ENCODE assay signal across 17 cellular contexts in genomic region chr20:32664352-32665159, GRCh38. TPM values are rescaled to one million over a fixed set of nuclear protein-coding genes. Genes with fewer than 3 reads are reported as not detected.
DNase-seq lines count a peak whose midpoint lies in the region; ATAC-seq and TF ChIP-seq lines count a peak whose summit lies in the region.
"Had no signal": no experiment of that assay in that cellular context is flagged by ENCODE, and none has a peak within 500 bp of the region (broad histone marks: within the 10 kb centered on the region; RNA-seq: fewer than 3 reads in every experiment).

No MANE protein-coding gene starts in this region.

- H3K4me3 ChIP-seq in Panc1 (ENCODE audit: low read depth in 2 of 2, low read length in 2 of 2) = no peak overlapping the region
- H3K4me3 ChIP-seq in right cardiac atrium (ENCODE audit: low read length) = no peak overlapping the region
- H3K4me3 ChIP-seq in uterus = no peak overlapping the region
- H3K4me3 ChIP-seq: coronary artery, esophagus muscularis mucosa, thyroid gland had no signal

- no peak overlapping the region for H3K27ac ChIP-seq in Panc1 (ENCODE audit: low read length)
- H3K27ac ChIP-seq in right cardiac atrium (ENCODE audit: low read length) = no peak overlapping the region
- H3K27ac ChIP-seq in uterus = no peak overlapping the region
- H3K27ac ChIP-seq: coronary artery, esophagus muscularis mucosa, thyroid gland had no signal

- H3K27me3 ChIP-seq in Panc1 (ENCODE audit: control insufficient read depth, insufficient read depth, low read length) (no peaks in the 10 kb centered on the region), right cardiac atrium (ENCODE audit: control insufficient read depth, insufficient read depth) (no peaks in the 10 kb centered on the region), uterus (no peaks in the 10 kb centered on the region)
- H3K27me3 ChIP-seq: esophagus muscularis mucosa, thyroid gland had no signal

- in situ Hi-C loops in Panc1 (cut with HindIII; ENCODE audit: low pct_unique_long_range_greater_than_20kb, low sequenced_read_pairs) = no loop called here

- peak; percentile 20 for DNase-seq in GDM1 (lab: John Stamatoyannopoulos, UW)
- no peak for DNase-seq in Panc1 (ENCODE audit: low read depth, low spot score)
- DNase-seq in right cardiac atrium = no peak
- DNase-seq in retina = peak; percentile 55
- DNase-seq in uterus = no peak
- DNase-seq in activated CD8-positive, alpha-beta memory T cell treated with anti-CD3 and anti-CD28 coated beads, Interleukin-2, amount 50 U/mL, for 48 hours = no peak
- DNase-seq: activated CD4-positive, alpha-beta T cell treated with anti-CD3 and anti-CD28 coated beads for 4 hours; activated T-cell treated with anti-CD3 and anti-CD28 coated beads, Interleukin-2, amount 50 U/mL, for 48 hours; NCI-H1436; NCI-H446 treated with DMSO at 0.1 percent for 48 hours; T-cell had no signal

- no peak for TF ChIP-seq CTCF in Panc1 (IDR thresholded peaks at IDR 0.05)
- no peak for TF ChIP-seq CTCF in uterus (IDR thresholded peaks at IDR 0.05)

- no peak for TF ChIP-seq POLR2A in uterus (IDR thresholded peaks at IDR 0.05)

- intact Hi-C loops in Panc1 (cut with micrococcal nuclease; ENCODE audit: unreplicated experiment) = no loop called here
- intact Hi-C loops in right cardiac atrium (cut with DNase I) = no loop called here
- intact Hi-C loops in uterus (cut with DNase I; ENCODE audit: low total_unique reads) = no loop called here

- H3K36me3 ChIP-seq in Panc1 (ENCODE audit: control insufficient read depth, insufficient read depth, low read length) = no peaks in the 10 kb centered on the region
- no peaks in the 10 kb centered on the region for H3K36me3 ChIP-seq in uterus
- H3K36me3 ChIP-seq: esophagus muscularis mucosa, thyroid gland had no signal

- H3K4me1 ChIP-seq in Panc1 (ENCODE audit: control insufficient read depth, insufficient read depth, low read length) (no peaks in the 10 kb centered on the region), right cardiac atrium (ENCODE audit: control insufficient read depth, insufficient read depth, low read length) (no peaks in the 10 kb centered on the region), uterus (no peaks in the 10 kb centered on the region)

- BruUV-seq in Panc1 (replicated peaks; lab: Mats Ljungman, UMichigan) = no TSS peak

- 67% methylated on average over 15 of the region's 15 CpGs for whole genome bisulfite sequencing in right cardiac atrium

- CTCF ChIA-PET in Panc1 (lab: Charles Lee) = interaction anchor here (1.1 kb wide), 1 partner anchor 114 kb away, joined by 3 read pairs; no protein-coding TSS in a partner anchor

- ATAC-seq in Panc1 = peak; percentile 59; the same call in 1 of the 2 replicates
- peak; percentile 40 to 57 for ATAC-seq in right cardiac atrium
- no peak for ATAC-seq in HG02973 (IDR thresholded peaks at IDR 0.05; ENCODE audit: unreplicated experiment)
- ATAC-seq in GM18498 (IDR thresholded peaks at IDR 0.05; ENCODE audit: unreplicated experiment) = no peak

- POLR2A ChIA-PET in Panc1 (lab: Charles Lee) = interaction anchor here (0.6 kb wide), 2 partner anchors 134 to 355 kb away, joined by 4 to 9 read pairs; no protein-coding TSS in a partner anchor

- H3K9me3 ChIP-seq in Panc1 (ENCODE audit: control insufficient read depth, insufficient read depth, low read depth, low read length) (no peaks in the 10 kb centered on the region), right cardiac atrium (ENCODE audit: control insufficient read depth, low read length) (no peaks in the 10 kb centered on the region), uterus (no peaks in the 10 kb centered on the region)
- H3K9me3 ChIP-seq: esophagus muscularis mucosa, thyroid gland had no signal

RNA-seq across cellular contexts. Expression of gene C20orf203, which starts 9.2 kb away (rescaled TPM):
- total RNA-seq in Panc1 (2021; ENCODE audit: unreplicated experiment) (not detected), right cardiac atrium (under 1 TPM in 1 of 4 donors, not detected in 3; 0.06 TPM), uterus (1 to 10 TPM in 1 of 4 donors, under 1 TPM in 1, not detected in 2; 0.07 to 2.0 TPM)
- polyA plus RNA-seq in Panc1 (2012; ENCODE audit: insufficient read length) = not detected
- not detected for polyA plus RNA-seq in right cardiac atrium
- total RNA-seq: lung microvascular endothelial cell had no signal

Comparison
In these comparisons a context has a peak if more than half of its experiments do, and no peak if none do; other contexts are left out.
1. DNase-seq: peak in GDM1 (single experiment) and retina (single experiment); none in Panc1 (single experiment), right cardiac atrium (0 of 3), uterus (0 of 2) and activated CD8-positive, alpha-beta memory T cell treated with anti-CD3 and anti-CD28 coated beads, Interleukin-2, amount 50 U/mL, for 48 hours (single experiment).
2. ATAC-seq: peak in Panc1 (single experiment) and right cardiac atrium (2 of 2); none in HG02973 (single experiment) and GM18498 (single experiment).